1 cellular context compared by ENCODE assay signal in genomic region chr1:150561830-150562367, GRCh38.
TF ChIP-seq lines count a peak whose summit lies in the region.

No MANE protein-coding gene starts in this region.

TF ChIP-seq in HepG2, 621 proteins besides CTCF, POLR2A, EP300 and RAD21 (continued from another document and continues in another):
- TF ChIP-seq HMGXB3 (CRISPR knock-in tag; IDR thresholded peaks at IDR 0.05; ENCODE audit: borderline replicate concordance) (0 out of 2 replicates have a peak, but pooled peaks have one; percentile 44), ZNF512 (CRISPR knock-in tag; IDR thresholded peaks at IDR 0.05) (no peak), ZNF589 (CRISPR knock-in tag; conservative IDR thresholded peaks at IDR 0.05) (no peak), SIX4 (CRISPR knock-in tag; IDR thresholded peaks at IDR 0.05) (peak; percentile 53; the same call in 1 of the 2 replicates), ZMAT3 (CRISPR knock-in tag; conservative IDR thresholded peaks at IDR 0.05) (peak; percentile 38; the same call in 1 of the 2 replicates), ZMYM2 (CRISPR knock-in tag; IDR thresholded peaks at IDR 0.05) (no peak), EHMT2 (IDR thresholded peaks at IDR 0.05; ENCODE audit: borderline replicate concordance, low read depth, low read length) (no peak), ZBTB14 (CRISPR knock-in tag; IDR thresholded peaks at IDR 0.05) (no peak), RFX5 (IDR thresholded peaks at IDR 0.05; ENCODE audit: low read depth, low read length) (peak; percentile 99), FOXC1 (CRISPR knock-in tag; IDR thresholded peaks at IDR 0.05; ENCODE audit: borderline replicate concordance) (0 out of 2 replicates have a peak, but pooled peaks have one; percentile 18), ZNF430 (CRISPR knock-in tag; IDR thresholded peaks at IDR 0.05) (peak; percentile 61; the same call in 1 of the 2 replicates), HOXA9 (CRISPR knock-in tag; IDR thresholded peaks at IDR 0.05; ENCODE audit: borderline replicate concordance) (no peak), RCOR2 (CRISPR knock-in tag; IDR thresholded peaks at IDR 0.05) (peak; percentile 35; the same call in 1 of the 2 replicates), PHF20 (CRISPR knock-in tag; IDR thresholded peaks at IDR 0.05) (no peak), HNRNPK (IDR thresholded peaks at IDR 0.05; ENCODE audit: low read depth, low read length, poor library complexity, severe bottlenecking) (peak; percentile 48), ELF4 (CRISPR knock-in tag; IDR thresholded peaks at IDR 0.05; ENCODE audit: borderline replicate concordance) (peak; percentile 78; the same call in 1 of the 2 replicates), ZNF839 (CRISPR knock-in tag; IDR thresholded peaks at IDR 0.05; ENCODE audit: borderline replicate concordance) (no peak), ZNF282 (IDR thresholded peaks at IDR 0.05; ENCODE audit: partially characterized antibody) (no peak), HNF4G (IDR thresholded peaks at IDR 0.05; ENCODE audit: borderline replicate concordance, low read depth, low read length) (no peak), HNF4G (CRISPR knock-in tag; IDR thresholded peaks at IDR 0.05; ENCODE audit: borderline replicate concordance, low read depth) (peak; percentile 50; the same call in 1 of the 2 replicates), HES4 (CRISPR knock-in tag; IDR thresholded peaks at IDR 0.05; ENCODE audit: borderline replicate concordance) (no peak), NFRKB (IDR thresholded peaks at IDR 0.05) (no peak), PPARG (CRISPR knock-in tag; conservative IDR thresholded peaks at IDR 0.05) (peak; percentile 69; the same call in 1 of the 2 replicates), SNAPC2 (CRISPR knock-in tag; IDR thresholded peaks at IDR 0.05) (no peak), MXD3 (CRISPR knock-in tag; IDR thresholded peaks at IDR 0.05) (no peak), DDIT3 (CRISPR knock-in tag; IDR thresholded peaks at IDR 0.05) (no peak), ZNF256 (CRISPR knock-in tag; conservative IDR thresholded peaks at IDR 0.05) (no peak), KLF16 (CRISPR knock-in tag; IDR thresholded peaks at IDR 0.05) (peak in 1 of 2 experiments; percentile 84; a peak in 2 of 4 replicates), CHD2 (IDR thresholded peaks at IDR 0.05; ENCODE audit: low read depth, low read length) (no peak), DNMT3B (CRISPR knock-in tag; conservative IDR thresholded peaks at IDR 0.05) (no peak), DR1 (CRISPR knock-in tag; IDR thresholded peaks at IDR 0.05) (no peak), GTF2F1 (IDR thresholded peaks at IDR 0.05; ENCODE audit: low read length) (no peak), ZNF772 (CRISPR knock-in tag; IDR thresholded peaks at IDR 0.05) (no peak; the same call in 1 of the 2 replicates), KLF6 (CRISPR knock-in tag; IDR thresholded peaks at IDR 0.05) (peak; percentile 92; the same call in 1 of the 2 replicates), ZSCAN21 (CRISPR knock-in tag; IDR thresholded peaks at IDR 0.05; ENCODE audit: borderline replicate concordance) (peak; percentile 22; the same call in 1 of the 2 replicates), ZBTB49 (CRISPR knock-in tag; IDR thresholded peaks at IDR 0.05; ENCODE audit: borderline replicate concordance) (no peak), HOXA7 (CRISPR knock-in tag; IDR thresholded peaks at IDR 0.05) (no peak), FOSL2 (CRISPR knock-in tag; IDR thresholded peaks at IDR 0.05) (peak; percentile 79)
- TF ChIP-seq, protein P1, sequence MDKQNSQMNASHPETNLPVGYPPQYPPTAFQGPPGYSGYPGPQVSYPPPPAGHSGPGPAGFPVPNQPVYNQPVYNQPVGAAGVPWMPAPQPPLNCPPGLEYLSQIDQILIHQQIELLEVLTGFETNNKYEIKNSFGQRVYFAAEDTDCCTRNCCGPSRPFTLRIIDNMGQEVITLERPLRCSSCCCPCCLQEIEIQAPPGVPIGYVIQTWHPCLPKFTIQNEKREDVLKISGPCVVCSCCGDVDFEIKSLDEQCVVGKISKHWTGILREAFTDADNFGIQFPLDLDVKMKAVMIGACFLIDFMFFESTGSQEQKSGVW (CRISPR knock-in tag; IDR thresholded peaks at IDR 0.05; ENCODE audit: borderline replicate concordance) = no peak
- TF ChIP-seq, protein P2, sequence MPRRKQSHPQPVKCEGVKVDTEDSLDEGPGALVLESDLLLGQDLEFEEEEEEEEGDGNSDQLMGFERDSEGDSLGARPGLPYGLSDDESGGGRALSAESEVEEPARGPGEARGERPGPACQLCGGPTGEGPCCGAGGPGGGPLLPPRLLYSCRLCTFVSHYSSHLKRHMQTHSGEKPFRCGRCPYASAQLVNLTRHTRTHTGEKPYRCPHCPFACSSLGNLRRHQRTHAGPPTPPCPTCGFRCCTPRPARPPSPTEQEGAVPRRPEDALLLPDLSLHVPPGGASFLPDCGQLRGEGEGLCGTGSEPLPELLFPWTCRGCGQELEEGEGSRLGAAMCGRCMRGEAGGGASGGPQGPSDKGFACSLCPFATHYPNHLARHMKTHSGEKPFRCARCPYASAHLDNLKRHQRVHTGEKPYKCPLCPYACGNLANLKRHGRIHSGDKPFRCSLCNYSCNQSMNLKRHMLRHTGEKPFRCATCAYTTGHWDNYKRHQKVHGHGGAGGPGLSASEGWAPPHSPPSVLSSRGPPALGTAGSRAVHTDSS (CRISPR knock-in tag; conservative IDR thresholded peaks at IDR 0.05) = no peak
- TF ChIP-seq, protein P3, sequence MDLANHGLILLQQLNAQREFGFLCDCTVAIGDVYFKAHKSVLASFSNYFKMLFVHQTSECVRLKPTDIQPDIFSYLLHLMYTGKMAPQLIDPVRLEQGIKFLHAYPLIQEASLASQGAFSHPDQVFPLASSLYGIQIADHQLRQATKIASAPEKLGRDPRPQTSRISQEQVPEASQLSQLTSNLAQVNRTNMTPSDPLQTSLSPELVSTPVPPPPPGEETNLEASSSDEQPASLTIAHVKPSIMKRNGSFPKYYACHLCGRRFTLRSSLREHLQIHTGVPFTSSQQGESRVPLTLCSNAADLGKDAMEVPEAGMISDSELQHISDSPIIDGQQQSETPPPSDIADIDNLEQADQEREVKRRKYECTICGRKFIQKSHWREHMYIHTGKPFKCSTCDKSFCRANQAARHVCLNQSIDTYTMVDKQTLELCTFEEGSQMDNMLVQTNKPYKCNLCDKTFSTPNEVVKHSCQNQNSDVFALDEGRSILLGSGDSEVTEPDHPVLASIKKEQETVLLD (CRISPR knock-in tag; IDR thresholded peaks at IDR 0.05; ENCODE audit: low read depth) = no peak
- TF ChIP-seq, protein P4, sequence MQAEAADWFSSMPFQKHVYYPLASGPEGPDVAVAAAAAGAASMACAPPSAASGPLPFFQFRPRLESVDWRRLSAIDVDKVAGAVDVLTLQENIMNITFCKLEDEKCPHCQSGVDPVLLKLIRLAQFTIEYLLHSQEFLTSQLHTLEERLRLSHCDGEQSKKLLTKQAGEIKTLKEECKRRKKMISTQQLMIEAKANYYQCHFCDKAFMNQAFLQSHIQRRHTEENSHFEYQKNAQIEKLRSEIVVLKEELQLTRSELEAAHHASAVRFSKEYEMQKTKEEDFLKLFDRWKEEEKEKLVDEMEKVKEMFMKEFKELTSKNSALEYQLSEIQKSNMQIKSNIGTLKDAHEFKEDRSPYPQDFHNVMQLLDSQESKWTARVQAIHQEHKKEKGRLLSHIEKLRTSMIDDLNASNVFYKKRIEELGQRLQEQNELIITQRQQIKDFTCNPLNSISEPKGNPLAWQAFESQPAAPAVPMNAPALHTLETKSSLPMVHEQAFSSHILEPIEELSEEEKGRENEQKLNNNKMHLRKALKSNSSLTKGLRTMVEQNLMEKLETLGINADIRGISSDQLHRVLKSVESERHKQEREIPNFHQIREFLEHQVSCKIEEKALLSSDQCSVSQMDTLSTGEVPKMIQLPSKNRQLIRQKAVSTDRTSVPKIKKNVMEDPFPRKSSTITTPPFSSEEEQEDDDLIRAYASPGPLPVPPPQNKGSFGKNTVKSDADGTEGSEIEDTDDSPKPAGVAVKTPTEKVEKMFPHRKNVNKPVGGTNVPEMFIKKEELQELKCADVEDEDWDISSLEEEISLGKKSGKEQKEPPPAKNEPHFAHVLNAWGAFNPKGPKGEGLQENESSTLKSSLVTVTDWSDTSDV (CRISPR knock-in tag; IDR thresholded peaks at IDR 0.05) = no peak
- TF ChIP-seq, protein P5, sequence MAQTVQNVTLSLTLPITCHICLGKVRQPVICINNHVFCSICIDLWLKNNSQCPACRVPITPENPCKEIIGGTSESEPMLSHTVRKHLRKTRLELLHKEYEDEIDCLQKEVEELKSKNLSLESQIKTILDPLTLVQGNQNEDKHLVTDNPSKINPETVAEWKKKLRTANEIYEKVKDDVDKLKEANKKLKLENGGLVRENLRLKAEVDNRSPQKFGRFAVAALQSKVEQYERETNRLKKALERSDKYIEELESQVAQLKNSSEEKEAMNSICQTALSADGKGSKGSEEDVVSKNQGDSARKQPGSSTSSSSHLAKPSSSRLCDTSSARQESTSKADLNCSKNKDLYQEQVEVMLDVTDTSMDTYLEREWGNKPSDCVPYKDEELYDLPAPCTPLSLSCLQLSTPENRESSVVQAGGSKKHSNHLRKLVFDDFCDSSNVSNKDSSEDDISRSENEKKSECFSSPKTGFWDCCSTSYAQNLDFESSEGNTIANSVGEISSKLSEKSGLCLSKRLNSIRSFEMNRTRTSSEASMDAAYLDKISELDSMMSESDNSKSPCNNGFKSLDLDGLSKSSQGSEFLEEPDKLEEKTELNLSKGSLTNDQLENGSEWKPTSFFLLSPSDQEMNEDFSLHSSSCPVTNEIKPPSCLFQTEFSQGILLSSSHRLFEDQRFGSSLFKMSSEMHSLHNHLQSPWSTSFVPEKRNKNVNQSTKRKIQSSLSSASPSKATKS (CRISPR knock-in tag; IDR thresholded peaks at IDR 0.05) = peak; percentile 33; the same call in 1 of the 2 replicates
